ENCODE assay signal across 20 cellular contexts in the genomic region with DNA sequence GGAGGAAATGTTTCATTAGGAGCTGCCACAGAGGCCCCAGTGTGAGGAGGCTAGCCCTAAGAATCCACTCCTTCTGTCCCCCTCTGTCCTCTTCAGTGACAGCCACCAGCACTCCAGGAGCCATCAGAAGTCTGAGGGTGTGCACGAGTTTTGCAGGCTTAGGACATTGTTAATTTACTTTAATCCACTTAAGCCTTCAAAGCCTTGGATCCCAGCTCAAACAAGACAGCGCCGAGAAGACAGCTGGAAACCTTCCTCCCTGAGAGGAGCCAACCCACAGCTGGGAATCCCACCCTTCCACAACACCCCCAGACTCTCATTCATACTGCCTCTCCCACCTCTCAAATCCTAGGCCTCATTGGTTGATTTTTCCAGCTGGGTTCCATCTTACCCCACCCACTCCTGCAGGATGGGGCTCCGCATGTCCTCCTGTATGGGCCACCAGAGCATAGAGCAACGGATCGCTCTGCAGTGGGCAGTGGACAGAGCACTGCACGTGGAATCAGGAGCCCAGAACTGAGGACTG.
DNase-seq lines count a peak whose midpoint lies in the region; ATAC-seq and TF ChIP-seq lines count a peak whose summit lies in the region.
"Had no signal": no experiment of that assay in that cellular context is flagged by ENCODE, and none has a peak within 500 bp of the region (broad histone marks: within the 10 kb centered on the region; RNA-seq: fewer than 3 reads in every experiment).

No MANE protein-coding gene starts in this region.

- H3K79me2 ChIP-seq in neural progenitor cell (ENCODE audit: low read depth): no peaks in the 10 kb centered on the region

- H3K27ac ChIP-seq in WERI-Rb-1 (no peak overlapping the region), neural progenitor cell (no peak overlapping the region)
- H3K27ac ChIP-seq: GM23248, RWPE1, SJCRH30 had no signal

- H3K27me3 Mint-ChIP-seq in neural progenitor cell (ENCODE audit: insufficient read depth, low read depth): peaks cover 24% of the 10 kb centered on the region

- no peak overlapping the region for H3K4me3 ChIP-seq in WERI-Rb-1 (ENCODE audit: low read depth, low read length)
- H3K4me3 ChIP-seq in neural progenitor cell: no peak overlapping the region
- H3K4me3 ChIP-seq: GM23248, SJCRH30 had no signal

- H3K9ac ChIP-seq in neural progenitor cell: no peak overlapping the region
- H3K9ac ChIP-seq: GM23248 had no signal

- H2AFZ ChIP-seq in neural progenitor cell (replicated peaks): no peak overlapping the region
- H2AFZ ChIP-seq: GM23248 had no signal

- TF ChIP-seq CTCF in WERI-Rb-1 (IDR thresholded peaks at IDR 0.05; ENCODE audit: low read depth, low read length) (no peak), neural progenitor cell (IDR thresholded peaks at IDR 0.05) (no peak)

- no peak overlapping the region for H3K4me3 Mint-ChIP-seq in neural progenitor cell
- H3K4me3 Mint-ChIP-seq: CD4-positive, alpha-beta T cell had no signal

- no peak overlapping the region for H3K27ac Mint-ChIP-seq in neural progenitor cell
- H3K27ac Mint-ChIP-seq: CD4-positive, alpha-beta T cell had no signal

- DNase-seq in D341Med (ENCODE audit: low spot score) (peak; percentile 78), NCI-H524 (lab: John Stamatoyannopoulos, UW) (peak; percentile 91 to 94), WERI-Rb-1 (peak; percentile 76), neural progenitor cell (ENCODE audit: low spot score) (peak; percentile 71), amniotic stem cell (lab: John Stamatoyannopoulos, UW) (no peak)
- no peak for DNase-seq in activated CD4-positive, alpha-beta T cell treated with anti-CD3 and anti-CD28 coated beads for 1 hour
- DNase-seq: AML-193; Caco-2; CD4-positive, alpha-beta T cell; GF-D8; GM23248; HCEC 1CT; NCI-H1092 treated with DMSO at 0.1 percent for 48 hours; NCI-H146; NCI-H2081 treated with DMSO at 0.1 percent for 48 hours; NCI-H446 treated with DMSO at 0.1 percent for 48 hours; NCI-H748 treated with DMSO at 0.1 percent for 48 hours; SJCRH30 had no signal

- peaks cover 10% of the 10 kb centered on the region for H3K36me3 Mint-ChIP-seq in neural progenitor cell

- H3K4me2 ChIP-seq in neural progenitor cell: peak overlapping the region; percentile 21

- H3F3A ChIP-seq in neural progenitor cell (ENCODE audit: low read depth): peaks cover 18% of the 10 kb centered on the region

- peaks cover 24% of the 10 kb centered on the region for H3K4me1 Mint-ChIP-seq in neural progenitor cell

- peaks cover 2% of the 10 kb centered on the region for H3K9me3 Mint-ChIP-seq in neural progenitor cell
- H3K9me3 Mint-ChIP-seq: CD4-positive, alpha-beta T cell had no signal

- H3K36me3 ChIP-seq in WERI-Rb-1 (no peaks in the 10 kb centered on the region), neural progenitor cell (peaks cover 4% of the 10 kb centered on the region)
- H3K36me3 ChIP-seq: SJCRH30 had no signal

- peaks cover 38% of the 10 kb centered on the region for H4K20me1 ChIP-seq in neural progenitor cell (ENCODE audit: low read depth)

- no peak for ATAC-seq in HG02970 (IDR thresholded peaks at IDR 0.05; ENCODE audit: low FRiP score, unreplicated experiment)

- H3K27me3 ChIP-seq in WERI-Rb-1 (ENCODE audit: insufficient read depth, low read depth, severe bottlenecking): no peaks in the 10 kb centered on the region
- peaks cover 39% of the 10 kb centered on the region for H3K27me3 ChIP-seq in neural progenitor cell
- H3K27me3 ChIP-seq: SJCRH30 had no signal

- peaks cover 19% of the 10 kb centered on the region for H3K4me1 ChIP-seq in neural progenitor cell
- H3K4me1 ChIP-seq: Caco-2, SJCRH30 had no signal

- H3K9me3 ChIP-seq in WERI-Rb-1 (ENCODE audit: severe bottlenecking): no peaks in the 10 kb centered on the region
- H3K9me3 ChIP-seq in neural progenitor cell (ENCODE audit: low read depth): no peaks in the 10 kb centered on the region
- H3K9me3 ChIP-seq: SJCRH30 had no signal

Comparison
In these comparisons a context has a peak if more than half of its experiments do, and no peak if none do; other contexts are left out.
1. DNase-seq: peak in D341Med (single experiment), NCI-H524 (2 of 2), WERI-Rb-1 (single experiment) and neural progenitor cell (single experiment); none in amniotic stem cell (single experiment) and activated CD4-positive, alpha-beta T cell treated with anti-CD3 and anti-CD28 coated beads for 1 hour (single experiment).